ENCODE assay signal across 8 cellular contexts in genomic region chr17:75109047-75109406, GRCh38. TPM values are rescaled to one million over a fixed set of nuclear protein-coding genes. Genes with fewer than 3 reads are reported as not detected.
DNase-seq lines count a peak whose midpoint lies in the region; ATAC-seq and TF ChIP-seq lines count a peak whose summit lies in the region.

No MANE protein-coding gene starts in this region.

- no peak for DNase-seq in GM23248
- no peak for DNase-seq in WERI-Rb-1
- no peak for DNase-seq in OCI-M1 (lab: John Stamatoyannopoulos, UW)
- DNase-seq in activated effector memory CD4-positive, alpha-beta T cell treated with anti-CD3 and anti-CD28 coated beads, Interleukin-2, amount 50 U/mL, for 16 hours: no peak

- H3K36me3 ChIP-seq in GM23248 (ENCODE audit: low read depth) (no peaks in the 10 kb centered on the region), WERI-Rb-1 (peaks cover 4% of the 10 kb centered on the region; the same call in 1 of the 2 replicates), gastroesophageal sphincter (no peaks in the 10 kb centered on the region), skeletal muscle tissue (ENCODE audit: control insufficient read depth in 3 of 3, insufficient read depth in 3 of 3, low read length in 3 of 3) (peaks cover 0 to 6% (median 1%) of the 10 kb centered on the region in 3 donors)

- WGBS in GM23248 (ENCODE audit: low coverage in 1 of 2, low lambda C conversion rate in 2 of 2, missing lambda C conversion rate in 2 of 2), 2 experiments: 19 to 20% methylated on average over 19 to 22 of the region's 22 CpGs
- 6% methylated on average over 3 of the region's 22 CpGs; no CpG with 5 or more reads in 1 of the 2 donors for WGBS in gastroesophageal sphincter (ENCODE audit: low coverage in 1 of 2), 2 donors

- TF ChIP-seq EP300 in gastroesophageal sphincter (IDR thresholded peaks at IDR 0.05): no peak

- peak overlapping the region; percentile 79 for H2AFZ ChIP-seq in GM23248

- peaks cover 11% of the 10 kb centered on the region; the same call in 1 of the 2 replicates for H3K79me2 ChIP-seq in GM23248 (ENCODE audit: insufficient read depth)

- peaks cover 5% of the 10 kb centered on the region; the same call in 1 of the 2 replicates for H3F3A ChIP-seq in GM23248 (ENCODE audit: insufficient read depth)

- H3K4me2 ChIP-seq in GM23248 (ENCODE audit: unreplicated experiment): peak overlapping the region; percentile 92

- H3K27ac ChIP-seq in GM23248 (no peak overlapping the region), WERI-Rb-1 (no peak overlapping the region), gastroesophageal sphincter (peak overlapping the region in 1 of 4 donors; percentile 81), skeletal muscle tissue (ENCODE audit: low read depth, low read length) (no peak overlapping the region)

- H3K27me3 ChIP-seq in GM23248 (replicated peaks; ENCODE audit: insufficient read depth) (no peaks in the 10 kb centered on the region), WERI-Rb-1 (ENCODE audit: insufficient read depth, low read depth, severe bottlenecking) (no peaks in the 10 kb centered on the region), gastroesophageal sphincter (no peaks in the 10 kb centered on the region), skeletal muscle tissue (ENCODE audit: control insufficient read depth in 3 of 3, insufficient read depth in 3 of 3, low read length in 3 of 3) (no peaks in the 10 kb centered on the region)

- no peaks in the 10 kb centered on the region for H3K9me2 ChIP-seq in GM23248 (ENCODE audit: insufficient read depth)

- no peak for ATAC-seq in gastroesophageal sphincter
- no peak for ATAC-seq in HG03457 (IDR thresholded peaks at IDR 0.05; ENCODE audit: unreplicated experiment)
- ATAC-seq in GM18868 (IDR thresholded peaks at IDR 0.05; ENCODE audit: unreplicated experiment): no peak

- H3K9me3 ChIP-seq in GM23248 (ENCODE audit: low read depth) (no peaks in the 10 kb centered on the region), WERI-Rb-1 (ENCODE audit: severe bottlenecking) (no peaks in the 10 kb centered on the region), gastroesophageal sphincter (no peaks in the 10 kb centered on the region), skeletal muscle tissue (ENCODE audit: control insufficient read depth in 3 of 3, low read length in 3 of 3) (no peaks in the 10 kb centered on the region)

- no peaks in the 10 kb centered on the region for H4K20me1 ChIP-seq in GM23248 (ENCODE audit: insufficient read depth)

- H3K4me1 ChIP-seq in GM23248 (ENCODE audit: insufficient read depth) (no peaks in the 10 kb centered on the region), gastroesophageal sphincter (peaks cover 0 to 39% (median 15%) of the 10 kb centered on the region in 3 donors), skeletal muscle tissue (ENCODE audit: control insufficient read depth in 3 of 3, insufficient read depth in 3 of 3, low read length in 3 of 3) (peaks cover 16 to 25% (median 17%) of the 10 kb centered on the region in 3 donors)

- H3K4me3 ChIP-seq in GM23248 (peak overlapping the region; percentile 81), WERI-Rb-1 (ENCODE audit: low read depth, low read length) (peak overlapping the region; percentile 59), gastroesophageal sphincter (peak overlapping the region; percentile 68 to 86), skeletal muscle tissue (ENCODE audit: low read length in 3 of 3) (peak overlapping the region; percentile 75 to 85 (median 84))

- H3K9ac ChIP-seq in GM23248 (no peak overlapping the region), skeletal muscle tissue (ENCODE audit: low read depth in 1 of 3, low read length in 3 of 3) (peak overlapping the region; percentile 59 to 84 (median 75))

- in situ Hi-C loops in GM23248 (cut with MboI): no loop called here

- TF ChIP-seq POLR2A in gastroesophageal sphincter (IDR thresholded peaks at IDR 0.05): no peak

- no peak for TF ChIP-seq CTCF in WERI-Rb-1 (IDR thresholded peaks at IDR 0.05; ENCODE audit: low read depth, low read length)
- no peak for TF ChIP-seq CTCF in gastroesophageal sphincter (IDR thresholded peaks at IDR 0.05)

RNA-seq across cellular contexts. Expression of gene ARMC7, which starts 0.7 kb away (rescaled TPM):
- total RNA-seq in GM23248 (2014; rRNA removed; shearing (Covaris generic)): 1.3 and 3.8 TPM in 2 replicates
- polyA plus RNA-seq in GM23248 (2016; fragmentation: Nextera tagmentation; extraction: Ambion mirVana): 9.8 and 11.3 TPM in 2 replicates
- total RNA-seq in gastroesophageal sphincter (1 to 10 TPM; 2.4 to 6.1 (median 3.9) TPM), skeletal muscle tissue (1.0 TPM)

RNA-seq across cellular contexts. Expression of gene SLC16A5, which starts 21.3 kb away (rescaled TPM):
- total RNA-seq in GM23248 (2014; rRNA removed; shearing (Covaris generic)): 10.6 and 11.1 TPM in 2 replicates
- polyA plus RNA-seq in GM23248 (2016; fragmentation: Nextera tagmentation; extraction: Ambion mirVana): 4.8 and 5.4 TPM in 2 replicates
- total RNA-seq in gastroesophageal sphincter: 1 to 10 TPM; 4.0 to 6.9 (median 5.2) TPM
- total RNA-seq in skeletal muscle tissue: 4.2 TPM

RNA-seq across cellular contexts. Expression of gene NT5C, which starts 22.5 kb away (rescaled TPM):
- total RNA-seq in GM23248 (2014; rRNA removed; shearing (Covaris generic)): 51.5 and 60.8 TPM in 2 replicates
- polyA plus RNA-seq in GM23248 (2016; fragmentation: Nextera tagmentation; extraction: Ambion mirVana): 66.5 and 67.9 TPM in 2 replicates
- 100 to 1,000 TPM in 2 of 4 donors, 10 to 100 TPM in 2; 74.5 to 121 (median 99.6) TPM for total RNA-seq in gastroesophageal sphincter
- 32.9 TPM for total RNA-seq in skeletal muscle tissue

RNA-seq across cellular contexts. Expression of gene JPT1, which starts 45.3 kb away (rescaled TPM):
- total RNA-seq in GM23248 (2014; rRNA removed; shearing (Covaris generic)): 54.0 and 59.8 TPM in 2 replicates
- 199 TPM in 2 replicates for polyA plus RNA-seq in GM23248 (2016; fragmentation: Nextera tagmentation; extraction: Ambion mirVana)
- total RNA-seq in gastroesophageal sphincter (10 to 100 TPM in 3 of 4 donors, 1 to 10 TPM in 1; 9.3 to 48.5 (median 25.0) TPM), skeletal muscle tissue (109 TPM)
